1 cellular context compared by ENCODE assay signal in genomic region chr3:18217512-18218174, GRCh38.
TF ChIP-seq lines count a peak whose summit lies in the region.

No MANE protein-coding gene starts in this region.

TF ChIP-seq in GM12878, 131 proteins besides CTCF, POLR2A, EP300 and RAD21 (continued from another document):
- TF ChIP-seq PKNOX1 (IDR thresholded peaks at IDR 0.05) (no peak), RBBP5 (conservative IDR thresholded peaks at IDR 0.05) (no peak)
TF ChIP-seq in GM12878: peak in this region for 0.
